Comparison of ENCODE assay signal across 8 cellular contexts in genomic region chr22:25448435-25449051, GRCh38.
DNase-seq lines count a peak whose midpoint lies in the region; ATAC-seq and TF ChIP-seq lines count a peak whose summit lies in the region.

No MANE protein-coding gene starts in this region.

- H3K27me3 ChIP-seq in Caco-2 (replicated peaks; ENCODE audit: control insufficient read depth, insufficient read depth, low read length): no peaks in the 10 kb centered on the region
- H3K27me3 ChIP-seq in transverse colon: no peaks in the 10 kb centered on the region

- DNase-seq in Caco-2 (no peak), RKO (ENCODE audit: low spot score) (peak; percentile 58), dermis blood vessel endothelial cell (peak; percentile 31), medulla oblongata (ENCODE audit: extremely low spot score) (peak; percentile 23), transverse colon (no peak), GM19240 (ENCODE audit: insufficient read length, low spot score) (no peak), posterior vena cava (ENCODE audit: low spot score) (no peak)

- peaks cover 7% of the 10 kb centered on the region for H3K4me1 Mint-ChIP-seq in Caco-2 (ENCODE audit: low read depth, unreplicated experiment)

- TF ChIP-seq CTCF in Caco-2 (IDR thresholded peaks at IDR 0.05; ENCODE audit: insufficient read depth in 1 of 2, low read depth in 1 of 2, low read length in 1 of 2, severe bottlenecking in 1 of 2, unreplicated experiment in 1 of 2) (no peak), transverse colon (IDR thresholded peaks at IDR 0.05) (no peak)

- in situ Hi-C loops in transverse colon (cut with MboI; ENCODE audit: low pct_ligation_motif_present in 1 of 4, low pct_unique_long_range_greater_than_20kb in 1 of 4, low sequenced_read_pairs in 3 of 4): no loop called here

- peaks cover 8% of the 10 kb centered on the region for H3K36me3 Mint-ChIP-seq in Caco-2 (ENCODE audit: insufficient read depth, unreplicated experiment)

- no peak for TF ChIP-seq EP300 in transverse colon (IDR thresholded peaks at IDR 0.05; ENCODE audit: low read depth)

- H3K9me3 ChIP-seq in Caco-2 (no peaks in the 10 kb centered on the region), transverse colon (no peaks in the 10 kb centered on the region)

- TSS peak; percentile 32 for BruUV-seq in Caco-2 (replicated peaks; lab: Mats Ljungman, UMichigan)

- H3K36me3 ChIP-seq in Caco-2 (ENCODE audit: control insufficient read depth, insufficient read depth, low read length) (no peaks in the 10 kb centered on the region), transverse colon (no peaks in the 10 kb centered on the region)

- H3K4me3 Mint-ChIP-seq in Caco-2 (ENCODE audit: unreplicated experiment): peak overlapping the region; percentile 98

- 0 to 3% methylated on average over 6 to 16 of the region's 16 CpGs for WGBS in transverse colon (ENCODE audit: low coverage in 1 of 2), 2 donors

- H3K4me3 ChIP-seq in Caco-2 (ENCODE audit: low read depth, low read length) (peak overlapping the region; percentile 95), transverse colon (peak overlapping the region; percentile 35 to 97 (median 77))

- H3K27me3 Mint-ChIP-seq in Caco-2 (ENCODE audit: insufficient read depth, unreplicated experiment): no peaks in the 10 kb centered on the region

- no peak for TF ChIP-seq POLR2A in transverse colon (IDR thresholded peaks at IDR 0.05)

- CTCF ChIA-PET in Caco-2 (lab: Charles Lee): interaction anchor here (0.6 to 1.0 kb wide), 5 partner anchors 14 to 93 kb away, joined by 3 to 6 read pairs (median 3); no protein-coding TSS in a partner anchor

- ATAC-seq in GM21528 (IDR thresholded peaks at IDR 0.05; ENCODE audit: low FRiP score, unreplicated experiment): peak; percentile 40

- 0 out of 2 replicates have a peak, but pooled peaks cover 5% of the 10 kb centered on the region for H3K4me1 ChIP-seq in Caco-2
- peaks cover 6 to 37% (median 14%) of the 10 kb centered on the region in 4 donors for H3K4me1 ChIP-seq in transverse colon

- peak overlapping the region; percentile 7 for H3K27ac Mint-ChIP-seq in Caco-2 (ENCODE audit: unreplicated experiment)

- no peaks in the 10 kb centered on the region for H3K9me3 Mint-ChIP-seq in Caco-2 (ENCODE audit: unreplicated experiment)

- POLR2A ChIA-PET in Caco-2 (lab: Charles Lee): no interaction called here

- peak overlapping the region; percentile 78 to 87 (median 83) for H3K27ac ChIP-seq in transverse colon

- intact Hi-C loops in Caco-2 (cut with micrococcal nuclease; ENCODE audit: unreplicated experiment): loop anchor here (5.0 kb wide), 1 partner anchor 324 kb away; no protein-coding TSS in a partner anchor
- intact Hi-C loops in transverse colon (cut with DNase I; ENCODE audit: low total_unique reads): no loop called here
- intact Hi-C loops in posterior vena cava (cut with DNase I): no loop called here

Comparison
In these comparisons a context has a peak if more than half of its experiments do, and no peak if none do; other contexts are left out.
1. DNase-seq: peak in RKO (single experiment), dermis blood vessel endothelial cell (single experiment) and medulla oblongata (single experiment); none in Caco-2 (0 of 2), transverse colon (single experiment), GM19240 (single experiment) and posterior vena cava (single experiment).